In genomic region chr11:62712413-62712812, GRCh38 we compare ENCODE assay signal across 12 cellular contexts. TPM values are rescaled to one million over a fixed set of nuclear protein-coding genes. Genes with fewer than 3 reads are reported as not detected.
DNase-seq lines count a peak whose midpoint lies in the region; ATAC-seq and TF ChIP-seq lines count a peak whose summit lies in the region.
"Had no signal": no experiment of that assay in that cellular context is flagged by ENCODE, and none has a peak within 500 bp of the region (broad histone marks: within the 10 kb centered on the region; RNA-seq: fewer than 3 reads in every experiment).

No MANE protein-coding gene starts in this region.

- H3K36me3 Mint-ChIP-seq in central memory CD8-positive, alpha-beta T cell (ENCODE audit: insufficient read depth) = peaks cover 63% of the 10 kb centered on the region
- peaks cover 42 to 73% of the 10 kb centered on the region in 2 donors for H3K36me3 Mint-ChIP-seq in stimulated activated naive B cell treated with anti-CD40 and anti-IgM and Interleukin-4, amounts not matched to agents 10 μg/mL and 1 μg/mL and 100 μg/mL, for 72 hours

- TF ChIP-seq POLR2A in heart left ventricle (IDR thresholded peaks at IDR 0.05) = no peak

- WGBS in heart left ventricle, 4 donors = 85 to 91% (median 89%) methylated on average over 4 of the region's 4 CpGs

- H3K4me3 Mint-ChIP-seq in central memory CD8-positive, alpha-beta T cell = no peak overlapping the region
- peak overlapping the region; percentile 0 to 25 for H3K4me3 Mint-ChIP-seq in stimulated activated naive B cell treated with anti-CD40 and anti-IgM and Interleukin-4, amounts not matched to agents 10 μg/mL and 1 μg/mL and 100 μg/mL, for 72 hours

- DNase-seq in heart left ventricle = no peak
- no peak for DNase-seq in cardiac septum (ENCODE audit: low spot score)
- DNase-seq in central memory CD8-positive, alpha-beta T cell (ENCODE audit: low spot score in 2 of 2) = no peak
- DNase-seq in stimulated activated naive B cell treated with anti-CD40 and anti-IgM and Interleukin-4, amounts not matched to agents 10 μg/mL and 1 μg/mL and 100 μg/mL, for 72 hours = no peak
- no peak for DNase-seq in NCI-H226
- DNase-seq: activated T-cell treated with anti-CD3 and anti-CD28 coated beads, Interleukin-2, amount 50 U/mL, for 1 hour; hypothalamus; NCI-H526 treated with DMSO at 0.1 percent for 48 hours had no signal

- H3K9me3 Mint-ChIP-seq in central memory CD8-positive, alpha-beta T cell = no peaks in the 10 kb centered on the region
- H3K9me3 Mint-ChIP-seq in stimulated activated naive B cell treated with anti-CD40 and anti-IgM and Interleukin-4, amounts not matched to agents 10 μg/mL and 1 μg/mL and 100 μg/mL, for 72 hours = no peaks in the 10 kb centered on the region

- ATAC-seq in heart left ventricle (no peak), GM21825 (IDR thresholded peaks at IDR 0.05; ENCODE audit: unreplicated experiment) (no peak)
- ATAC-seq in central memory CD8-positive, alpha-beta T cell (replicated peaks; ENCODE audit: extremely low read depth, poor library complexity, severe bottlenecking) = no peak
- no peak for ATAC-seq in stimulated activated naive B cell treated with anti-CD40 and anti-IgM and Interleukin-4, amounts not matched to agents 10 μg/mL and 1 μg/mL and 100 μg/mL, for 72 hours (replicated peaks)

- no peaks in the 10 kb centered on the region for H3K27me3 Mint-ChIP-seq in central memory CD8-positive, alpha-beta T cell
- no peaks in the 10 kb centered on the region for H3K27me3 Mint-ChIP-seq in stimulated activated naive B cell treated with anti-CD40 and anti-IgM and Interleukin-4, amounts not matched to agents 10 μg/mL and 1 μg/mL and 100 μg/mL, for 72 hours

- H3K27me3 ChIP-seq in heart left ventricle = no peaks in the 10 kb centered on the region
- H3K27me3 ChIP-seq: suprapubic skin had no signal

- peaks cover 0 to 52% (median 30%) of the 10 kb centered on the region in 12 donors for H3K4me1 ChIP-seq in heart left ventricle

- no peak overlapping the region for H3K4me3 ChIP-seq in heart left ventricle
- H3K4me3 ChIP-seq: suprapubic skin had no signal

- peak overlapping the region in 10 of 12 donors; percentile 32 to 80 (median 62) for H3K27ac ChIP-seq in heart left ventricle
- H3K27ac ChIP-seq: suprapubic skin had no signal

- H3K9me3 ChIP-seq in heart left ventricle = no peaks in the 10 kb centered on the region
- H3K9me3 ChIP-seq: suprapubic skin had no signal

- H3K4me1 Mint-ChIP-seq in central memory CD8-positive, alpha-beta T cell = peaks cover 31% of the 10 kb centered on the region
- H3K4me1 Mint-ChIP-seq in stimulated activated naive B cell treated with anti-CD40 and anti-IgM and Interleukin-4, amounts not matched to agents 10 μg/mL and 1 μg/mL and 100 μg/mL, for 72 hours = peaks cover 42 to 69% of the 10 kb centered on the region in 2 donors

- intact Hi-C loops in heart left ventricle (cut with DNase I) = no loop called here
- intact Hi-C loops in cardiac septum (cut with DNase I) = no loop called here

- H3K27ac Mint-ChIP-seq in central memory CD8-positive, alpha-beta T cell (ENCODE audit: low read depth) = peak overlapping the region; percentile 22
- H3K27ac Mint-ChIP-seq in stimulated activated naive B cell treated with anti-CD40 and anti-IgM and Interleukin-4, amounts not matched to agents 10 μg/mL and 1 μg/mL and 100 μg/mL, for 72 hours = peak overlapping the region; percentile 81

- TF ChIP-seq CTCF in heart left ventricle (IDR thresholded peaks at IDR 0.05) = no peak

- peaks cover 9 to 73% (median 71%) of the 10 kb centered on the region in 9 donors for H3K36me3 ChIP-seq in heart left ventricle

RNA-seq across cellular contexts. Expression of gene GNG3, which starts 4.9 kb away (rescaled TPM):
- under 1 TPM in 4 of 9 donors, not detected in 5; 0.27 to 0.55 (median 0.32) TPM for total RNA-seq in heart left ventricle
- polyA plus RNA-seq in heart left ventricle = under 1 TPM in 1 of 2 donors, not detected in 1; 0.14 TPM
- total RNA-seq in cardiac septum = 0.27 TPM
- total RNA-seq: dermis microvascular lymphatic vessel endothelial cell had no signal
- polyA plus RNA-seq: BJ had no signal

RNA-seq across cellular contexts. Expression of gene BSCL2, which starts 5.2 kb away (rescaled TPM):
- 10 to 100 TPM; 13.3 to 30.1 (median 20.0) TPM for total RNA-seq in heart left ventricle
- polyA plus RNA-seq in heart left ventricle = 10 to 100 TPM; 23.1 to 39.4 TPM
- total RNA-seq in cardiac septum = 13.3 TPM

RNA-seq across cellular contexts. Expression of gene HNRNPUL2, which starts 14.8 kb away (rescaled TPM):
- total RNA-seq in heart left ventricle (10 to 100 TPM in 8 of 9 donors, 1 to 10 TPM in 1; 9.6 to 39.5 (median 32.6) TPM), cardiac septum (34.8 TPM)
- 10 to 100 TPM; 32.7 to 35.2 TPM for polyA plus RNA-seq in heart left ventricle

RNA-seq across cellular contexts. Expression of gene TTC9C, which starts 15.9 kb away (rescaled TPM):
- total RNA-seq in heart left ventricle (10 to 100 TPM in 7 of 9 donors, 1 to 10 TPM in 2; 7.4 to 23.5 (median 12.1) TPM), cardiac septum (13.6 TPM)
- polyA plus RNA-seq in heart left ventricle = 10 to 100 TPM; 13.9 to 20.0 TPM

RNA-seq across cellular contexts. Expression of gene LRRN4CL, which starts 23.1 kb away (rescaled TPM):
- total RNA-seq in heart left ventricle (1 to 10 TPM in 8 of 9 donors, under 1 TPM in 1; 0.63 to 8.6 (median 2.7) TPM), cardiac septum (2.9 TPM)
- polyA plus RNA-seq in heart left ventricle = 1 to 10 TPM; 1.3 to 1.9 TPM
